Comparison of ENCODE assay signal across 9 cellular contexts in genomic region chr11:11973361-11973800, GRCh38. TPM values are rescaled to one million over a fixed set of nuclear protein-coding genes. Genes with fewer than 3 reads are reported as not detected.
A peak's percentile ranks its signal among the peaks of the same experiment; 100 is the strongest.
DNase-seq lines count a peak whose midpoint lies in the region; ATAC-seq and TF ChIP-seq lines count a peak whose summit lies in the region.
"Had no signal": no experiment of that assay in that cellular context is flagged by ENCODE, and none has a peak within 500 bp of the region (broad histone marks: within the 10 kb centered on the region; RNA-seq: fewer than 3 reads in every experiment).

No MANE protein-coding gene starts in this region.

- intact Hi-C loops in dorsolateral prefrontal cortex (cut with DNase I) (loop anchor here in 1 of 2 donors (2.0 to 5.0 kb wide), 2 partner anchors 45 to 69 kb away; no protein-coding TSS in a partner anchor), lower leg skin (cut with DNase I; ENCODE audit: low total_unique reads) (no loop called here)

- no peaks in the 10 kb centered on the region for H3K4me1 Mint-ChIP-seq in activated naive CD8-positive, alpha-beta T cell treated with anti-CD3 and anti-CD28 coated beads for 36 hours

- H3K27me3 Mint-ChIP-seq in activated naive CD8-positive, alpha-beta T cell treated with anti-CD3 and anti-CD28 coated beads for 36 hours, result no peaks in the 10 kb centered on the region

- no peak for TF ChIP-seq POLR2A in lower leg skin (IDR thresholded peaks at IDR 0.05)

- in situ Hi-C loops in GM13977 (cut with MboI; ENCODE audit: low pct_unique_long_range_greater_than_20kb, low sequenced_read_pairs, unreplicated experiment), result no loop called here

- H3K27ac Mint-ChIP-seq in activated naive CD8-positive, alpha-beta T cell treated with anti-CD3 and anti-CD28 coated beads for 36 hours, result no peak overlapping the region

- ATAC-seq in GM18517 (IDR thresholded peaks at IDR 0.05; ENCODE audit: unreplicated experiment) (no peak), HG03457 (IDR thresholded peaks at IDR 0.05; ENCODE audit: unreplicated experiment) (no peak)

- no peak overlapping the region for H3K4me3 Mint-ChIP-seq in activated naive CD8-positive, alpha-beta T cell treated with anti-CD3 and anti-CD28 coated beads for 36 hours

- H3K4me3 ChIP-seq in dorsolateral prefrontal cortex, result peak overlapping the region in 6 of 59 donors; percentile 0 to 16 (median 6)
- H3K4me3 ChIP-seq in lower leg skin (ENCODE audit: low read depth, poor library complexity, severe bottlenecking), result no peak overlapping the region
- H3K4me3 ChIP-seq in skin epidermis, result no peak overlapping the region

- WGBS in lower leg skin, 2 donors, result 34 to 50% methylated on average over 8 of the region's 8 CpGs

- TF ChIP-seq CTCF in GM13977 (IDR thresholded peaks at IDR 0.05; ENCODE audit: extremely low read depth, insufficient read depth, missing control alignments) (no peak), dorsolateral prefrontal cortex (IDR thresholded peaks at IDR 0.05 in 54 of 56, conservative IDR thresholded peaks at IDR 0.05 in 2 of 56; ENCODE audit: low read depth in 1 of 56, partially characterized antibody in 56 of 56) (peak in 5 of 56 donors; percentile 9 to 24 (median 14)), lower leg skin (IDR thresholded peaks at IDR 0.05) (no peak)

- no peaks in the 10 kb centered on the region for H3K36me3 Mint-ChIP-seq in activated naive CD8-positive, alpha-beta T cell treated with anti-CD3 and anti-CD28 coated beads for 36 hours

- no peaks in the 10 kb centered on the region for H3K27me3 ChIP-seq in dorsolateral prefrontal cortex

- H3K9me3 Mint-ChIP-seq in activated naive CD8-positive, alpha-beta T cell treated with anti-CD3 and anti-CD28 coated beads for 36 hours, result no peaks in the 10 kb centered on the region

- DNase-seq in GM13977 (ENCODE audit: low spot score), result peak; percentile 2
- peak; percentile 44 to 91 (median 80) for DNase-seq in dorsolateral prefrontal cortex
- DNase-seq in lower leg skin (ENCODE audit: low spot score in 2 of 2), result peak; percentile 53 to 91
- DNase-seq in Kasumi-1 (lab: John Stamatoyannopoulos, UW), result no peak
- no peak for DNase-seq in activated naive CD8-positive, alpha-beta T cell treated with anti-CD3 and anti-CD28 coated beads for 36 hours
- DNase-seq: activated CD4-positive, alpha-beta T cell treated with anti-CD3 and anti-CD28 coated beads, Interleukin-2, amount 50 U/mL, for 1 hour had no signal

- H3K27ac ChIP-seq in dorsolateral prefrontal cortex, result peak overlapping the region; percentile 21 to 93 (median 84)
- H3K27ac ChIP-seq in skin epidermis, result peak overlapping the region in 12 of 21 experiments; percentile 1 to 77 (median 28)

RNA-seq across cellular contexts. Expression of gene DKK3, which starts 35.0 kb away (rescaled TPM):
- total RNA-seq in dorsolateral prefrontal cortex, result 1,000 to 10,000 TPM in 9 of 120 experiments, 100 to 1,000 TPM in 111; 391 to 1,132 (median 804) TPM
- 100 to 1,000 TPM in 3 of 4 donors, 10 to 100 TPM in 1; 78.5 to 175 (median 121) TPM for total RNA-seq in lower leg skin
- under 1 TPM in 1 of 2 experiments, not detected in 1; 0.46 TPM for total RNA-seq in activated naive CD8-positive, alpha-beta T cell treated with anti-CD3 and anti-CD28 coated beads for 36 hours

Comparison
In these comparisons a context has a peak if more than half of its experiments do, and no peak if none do; other contexts are left out.
1. DNase-seq: peak in GM13977 (single experiment), dorsolateral prefrontal cortex (10 of 10) and lower leg skin (2 of 2); none in Kasumi-1 (0 of 2) and activated naive CD8-positive, alpha-beta T cell treated with anti-CD3 and anti-CD28 coated beads for 36 hours (single experiment).
2. RNA of gene DKK3, which starts 35.0 kb away (total RNA-seq): 391 to 1,132 TPM in dorsolateral prefrontal cortex and 78.5 to 175 TPM in lower leg skin; 0.46 TPM in activated naive CD8-positive, alpha-beta T cell treated with anti-CD3 and anti-CD28 coated beads for 36 hours; every median in the first group is over 10 times any median in the second.